19 cellular contexts compared by ENCODE assay signal in genomic region chr2:1664698-1665097, GRCh38.
DNase-seq lines count a peak whose midpoint lies in the region; ATAC-seq, FAIRE-seq and TF ChIP-seq lines count a peak whose summit lies in the region.
"Had no signal": no experiment of that assay in that cellular context is flagged by ENCODE, and none has a peak within 500 bp of the region (broad histone marks: within the 10 kb centered on the region; RNA-seq: fewer than 3 reads in every experiment).

No MANE protein-coding gene starts in this region.

- TF ChIP-seq CTCF in right lobe of liver (IDR thresholded peaks at IDR 0.05): no peak
- no peak for TF ChIP-seq CTCF in HepG2 (CRISPR knock-in tag; IDR thresholded peaks at IDR 0.05)
- no peak for TF ChIP-seq CTCF in osteocyte (IDR thresholded peaks at IDR 0.05)
- TF ChIP-seq CTCF in vagina (IDR thresholded peaks at IDR 0.05): no peak

- no peak overlapping the region for H3K4me2 ChIP-seq in HepG2 (ENCODE audit: low read depth, low read length)
- H3K4me2 ChIP-seq: A549; BLaER1 treated with 17β-estradiol and CSF1 and Interleukin-3, amounts not matched to agents 10 nM and 100 nM had no signal

- no peaks in the 10 kb centered on the region for H3K9me3 ChIP-seq in right lobe of liver
- no peaks in the 10 kb centered on the region for H3K9me3 ChIP-seq in HepG2 (ENCODE audit: low read length)
- H3K9me3 ChIP-seq in vagina: no peaks in the 10 kb centered on the region
- H3K9me3 ChIP-seq: A549; BLaER1 treated with 17β-estradiol and CSF1 and Interleukin-3, amounts not matched to agents 10 nM and 100 nM had no signal

- POLR2A ChIA-PET in HepG2 (lab: Yijun Ruan, JAX): no interaction called here

- TF ChIP-seq EP300 in HepG2 (IDR thresholded peaks at IDR 0.05; ENCODE audit: low read depth in 2 of 2, low read length in 2 of 2): no peak
- no peak for TF ChIP-seq EP300 in HepG2 (CRISPR knock-in tag; IDR thresholded peaks at IDR 0.05; ENCODE audit: borderline replicate concordance)

- H3K4me3 ChIP-seq in right lobe of liver (no peak overlapping the region), HepG2 (replicated peaks in 1 of 3; ENCODE audit: insufficient read depth in 1 of 3, low read depth in 2 of 3, low read length in 3 of 3) (no peak overlapping the region), vagina (no peak overlapping the region)
- H3K4me3 ChIP-seq: A549; BLaER1 treated with 17β-estradiol and CSF1 and Interleukin-3, amounts not matched to agents 10 nM and 100 nM; GM23248; K562 had no signal

- no peak for DNase-seq in right lobe of liver
- no peak for DNase-seq in HepG2 (ENCODE audit: low spot score)
- peak; percentile 20 for DNase-seq in left ventricle myocardium superior
- DNase-seq in osteocyte (ENCODE audit: extremely low spot score, unreplicated experiment): peak; percentile 78
- peak; percentile 49 to 72 for DNase-seq in vagina (ENCODE audit: extremely low spot score in 2 of 2)
- no peak for DNase-seq in activated T-helper 1 cell treated with anti-CD3 and anti-CD28 coated beads, Interleukin-12 subunit alpha, Interleukin-12 subunit beta, Interleukin-2, Interleukin-4 antibody, amounts not matched to agents 30 ng/mL and 10 ng/mL and 1 ng/mL, durations not matched to agents 14 hours and 24 hours and 36 hours (ENCODE audit: low spot score)
- DNase-seq in middle frontal gyrus (ENCODE audit: extremely low spot score, low spot score): no peak
- DNase-seq: CD8-positive, alpha-beta memory T cell; DMS79 treated with DMSO at 0.1 percent for 48 hours; GM23248; NCI-H187 treated with DMSO at 0.1 percent for 48 hours; NCI-H2171; NCI-H446 treated with DMSO at 0.1 percent for 48 hours; SHP77 treated with DMSO at 0.1 percent for 48 hours had no signal

- no peak for FAIRE-seq in HepG2 (lab: Jason Lieb, UNC)
- FAIRE-seq: A549, D721Med, K562 had no signal

- H3K9ac ChIP-seq in HepG2 (ENCODE audit: insufficient read depth, low read depth, low read length): no peak overlapping the region
- H3K9ac ChIP-seq: BLaER1 treated with 17β-estradiol and CSF1 and Interleukin-3, amounts not matched to agents 10 nM and 100 nM; GM23248 had no signal

- H4K20me1 ChIP-seq in HepG2 (ENCODE audit: insufficient read depth, low read length): no peaks in the 10 kb centered on the region

- no peaks in the 10 kb centered on the region for H3K4me1 ChIP-seq in right lobe of liver
- no peaks in the 10 kb centered on the region for H3K4me1 ChIP-seq in HepG2 (ENCODE audit: insufficient read depth, low read length)
- no peaks in the 10 kb centered on the region for H3K4me1 ChIP-seq in vagina
- H3K4me1 ChIP-seq: A549; BLaER1 treated with 17β-estradiol and CSF1 and Interleukin-3, amounts not matched to agents 10 nM and 100 nM had no signal

- H3K79me2 ChIP-seq in HepG2 (ENCODE audit: insufficient read depth, low read length): no peaks in the 10 kb centered on the region

- H3K27me3 Mint-ChIP-seq in osteocyte (ENCODE audit: unreplicated experiment): no peaks in the 10 kb centered on the region
- no peaks in the 10 kb centered on the region for H3K27me3 Mint-ChIP-seq in activated T-helper 1 cell treated with anti-CD3 and anti-CD28 coated beads, Interleukin-12 subunit alpha, Interleukin-12 subunit beta, Interleukin-2, Interleukin-4 antibody, amounts not matched to agents 30 ng/mL and 10 ng/mL and 1 ng/mL, durations not matched to agents 14 hours and 24 hours and 36 hours (ENCODE audit: insufficient read depth)

- ATAC-seq in right lobe of liver: peak in 3 of 4 donors; percentile 39 to 44 (median 44)
- no peak for ATAC-seq in HepG2
- no peak for ATAC-seq in left ventricle myocardium superior
- no peak for ATAC-seq in GM18909 (IDR thresholded peaks at IDR 0.05; ENCODE audit: poor library complexity, unreplicated experiment)
- ATAC-seq: A549, K562 had no signal

- no peak for TF ChIP-seq RAD21 in HepG2 (CRISPR knock-in tag; IDR thresholded peaks at IDR 0.05)

- CTCF ChIA-PET in HepG2 (lab: Yijun Ruan, JAX; ENCODE audit: low intra/inter-chr PET ratio, low total read pairs): no interaction called here

- no peaks in the 10 kb centered on the region for H3K9me3 Mint-ChIP-seq in osteocyte (ENCODE audit: unreplicated experiment)
- H3K9me3 Mint-ChIP-seq in activated T-helper 1 cell treated with anti-CD3 and anti-CD28 coated beads, Interleukin-12 subunit alpha, Interleukin-12 subunit beta, Interleukin-2, Interleukin-4 antibody, amounts not matched to agents 30 ng/mL and 10 ng/mL and 1 ng/mL, durations not matched to agents 14 hours and 24 hours and 36 hours: no peaks in the 10 kb centered on the region

- in situ Hi-C loops in HepG2 (cut with HindIII; ENCODE audit: extremely low pct_ligation_motif_present, low pct_unique_long_range_greater_than_20kb): no loop called here

- H3K4me1 Mint-ChIP-seq in osteocyte (ENCODE audit: unreplicated experiment): no peaks in the 10 kb centered on the region
- no peaks in the 10 kb centered on the region for H3K4me1 Mint-ChIP-seq in activated T-helper 1 cell treated with anti-CD3 and anti-CD28 coated beads, Interleukin-12 subunit alpha, Interleukin-12 subunit beta, Interleukin-2, Interleukin-4 antibody, amounts not matched to agents 30 ng/mL and 10 ng/mL and 1 ng/mL, durations not matched to agents 14 hours and 24 hours and 36 hours (ENCODE audit: low read depth)
- H3K4me1 Mint-ChIP-seq: CD8-positive, alpha-beta memory T cell had no signal

- BruUV-seq in HepG2 (replicated peaks; lab: Mats Ljungman, UMichigan): no TSS peak

- H3K4me3 Mint-ChIP-seq in osteocyte (ENCODE audit: unreplicated experiment): no peak overlapping the region
- H3K4me3 Mint-ChIP-seq in activated T-helper 1 cell treated with anti-CD3 and anti-CD28 coated beads, Interleukin-12 subunit alpha, Interleukin-12 subunit beta, Interleukin-2, Interleukin-4 antibody, amounts not matched to agents 30 ng/mL and 10 ng/mL and 1 ng/mL, durations not matched to agents 14 hours and 24 hours and 36 hours: no peak overlapping the region
- H3K4me3 Mint-ChIP-seq: CD8-positive, alpha-beta memory T cell had no signal

- 57% methylated on average over 6 of the region's 18 CpGs for WGBS in right lobe of liver (ENCODE audit: insufficient coverage, low coverage, low lambda C conversion rate, missing lambda C conversion rate)
- 62% methylated on average over 18 of the region's 18 CpGs for WGBS in HepG2 (ENCODE audit: low lambda C conversion rate)

- H3K27me3 ChIP-seq in right lobe of liver (no peaks in the 10 kb centered on the region), HepG2 (ENCODE audit: control insufficient read depth in 1 of 2, insufficient read depth in 2 of 2, low read length in 2 of 2) (peaks cover 8 to 66% of the 10 kb centered on the region in 2 experiments), vagina (no peaks in the 10 kb centered on the region)
- H3K27me3 ChIP-seq: BLaER1 treated with 17β-estradiol and CSF1 and Interleukin-3, amounts not matched to agents 10 nM and 100 nM had no signal

- intact Hi-C loops in right lobe of liver (cut with DNase I) (no loop called here), HepG2 (cut with micrococcal nuclease; ENCODE audit: unreplicated experiment) (no loop called here), left ventricle myocardium superior (cut with micrococcal nuclease) (no loop called here), vagina (cut with DNase I) (no loop called here)
- intact Hi-C loops in activated T-helper 1 cell treated with anti-CD3 and anti-CD28 coated beads, Interleukin-12 subunit alpha, Interleukin-12 subunit beta, Interleukin-2, Interleukin-4 antibody, amounts not matched to agents 30 ng/mL and 10 ng/mL and 1 ng/mL, durations not matched to agents 14 hours and 24 hours and 36 hours (cut with micrococcal nuclease): no loop called here

- no peak overlapping the region for H3K27ac Mint-ChIP-seq in osteocyte (ENCODE audit: unreplicated experiment)
- H3K27ac Mint-ChIP-seq in activated T-helper 1 cell treated with anti-CD3 and anti-CD28 coated beads, Interleukin-12 subunit alpha, Interleukin-12 subunit beta, Interleukin-2, Interleukin-4 antibody, amounts not matched to agents 30 ng/mL and 10 ng/mL and 1 ng/mL, durations not matched to agents 14 hours and 24 hours and 36 hours: no peak overlapping the region
- H3K27ac Mint-ChIP-seq: CD8-positive, alpha-beta memory T cell had no signal

- TF ChIP-seq POLR2A in right lobe of liver (IDR thresholded peaks at IDR 0.05) (no peak), HepG2 (IDR thresholded peaks at IDR 0.05; ENCODE audit: insufficient read depth in 1 of 2, low read depth in 2 of 2, low read length in 2 of 2) (no peak), vagina (IDR thresholded peaks at IDR 0.05) (no peak)

- no peak overlapping the region for H2AFZ ChIP-seq in HepG2 (ENCODE audit: low read length)
- H2AFZ ChIP-seq: GM23248 had no signal

- no peak overlapping the region for H3K27ac ChIP-seq in right lobe of liver
- no peak overlapping the region for H3K27ac ChIP-seq in HepG2 (ENCODE audit: extremely low read length, insufficient read depth, low read length)
- no peak overlapping the region for H3K27ac ChIP-seq in vagina
- H3K27ac ChIP-seq: A549; BLaER1 treated with 17β-estradiol and CSF1 and Interleukin-3, amounts not matched to agents 10 nM and 100 nM; GM23248 had no signal

- peaks cover 71% of the 10 kb centered on the region for H3K36me3 Mint-ChIP-seq in osteocyte (ENCODE audit: unreplicated experiment)
- H3K36me3 Mint-ChIP-seq in activated T-helper 1 cell treated with anti-CD3 and anti-CD28 coated beads, Interleukin-12 subunit alpha, Interleukin-12 subunit beta, Interleukin-2, Interleukin-4 antibody, amounts not matched to agents 30 ng/mL and 10 ng/mL and 1 ng/mL, durations not matched to agents 14 hours and 24 hours and 36 hours (ENCODE audit: low read depth): no peaks in the 10 kb centered on the region
- H3K36me3 Mint-ChIP-seq: CD8-positive, alpha-beta memory T cell had no signal

- H3K36me3 ChIP-seq in right lobe of liver (no peaks in the 10 kb centered on the region), HepG2 (replicated peaks in 1 of 2; ENCODE audit: control insufficient read depth in 1 of 2, insufficient read depth in 2 of 2, low read length in 2 of 2) (no peaks in the 10 kb centered on the region), vagina (peaks cover 3 to 56% of the 10 kb centered on the region in 2 donors)

TF ChIP-seq in HepG2, 621 proteins besides CTCF, POLR2A, EP300 and RAD21 (continues in another document):
- TF ChIP-seq ZFP36L1 (CRISPR knock-in tag; IDR thresholded peaks at IDR 0.05) (no peak), NFKB2 (CRISPR knock-in tag; IDR thresholded peaks at IDR 0.05; ENCODE audit: borderline replicate concordance) (no peak), ATF4 (CRISPR knock-in tag; IDR thresholded peaks at IDR 0.05) (no peak), HDAC1 (CRISPR knock-in tag; IDR thresholded peaks at IDR 0.05) (no peak)

Comparison
In these comparisons a context has a peak if more than half of its experiments do, and no peak if none do; other contexts are left out.
1. ATAC-seq: peak in right lobe of liver (3 of 4); none in HepG2 (single experiment), left ventricle myocardium superior (single experiment) and GM18909 (single experiment).
2. DNase-seq: peak in left ventricle myocardium superior (single experiment), osteocyte (single experiment) and vagina (2 of 2); none in right lobe of liver (0 of 3), HepG2 (single experiment), activated T-helper 1 cell treated with anti-CD3 and anti-CD28 coated beads, Interleukin-12 subunit alpha, Interleukin-12 subunit beta, Interleukin-2, Interleukin-4 antibody, amounts not matched to agents 30 ng/mL and 10 ng/mL and 1 ng/mL, durations not matched to agents 14 hours and 24 hours and 36 hours (single experiment) and middle frontal gyrus (single experiment).